ENCODE assay signal across 8 cellular contexts in genomic region chr15:43185161-43186002, GRCh38. TPM values are rescaled to one million over a fixed set of nuclear protein-coding genes. Genes with fewer than 3 reads are reported as not detected.
DNase-seq lines count a peak whose midpoint lies in the region; ATAC-seq and TF ChIP-seq lines count a peak whose summit lies in the region.

TSS of gene CCNDBP1 (plus strand) at chr15:43185403. CDS start at chr15:43185499, 96 bp downstream.

- ATAC-seq in HG02798 (IDR thresholded peaks at IDR 0.05; ENCODE audit: poor library complexity, unreplicated experiment) = peak; percentile 96

- peaks cover 0 to 45% of the 10 kb centered on the region in 2 donors for H3K4me1 ChIP-seq in right atrium auricular region
- H3K4me1 ChIP-seq in vagina = peaks cover 17% of the 10 kb centered on the region

- TF ChIP-seq POLR2A in GM15510 (IDR thresholded peaks at IDR 0.05; ENCODE audit: borderline replicate concordance, extremely low read depth, insufficient read length) (peak; percentile 93), vagina (IDR thresholded peaks at IDR 0.05) (peak in 1 of 2 donors; percentile 54)

- H3K36me3 ChIP-seq in right atrium auricular region (peaks cover 8% of the 10 kb centered on the region), vagina (peaks cover 0 to 20% of the 10 kb centered on the region in 2 donors)

- intact Hi-C loops in T-helper 2 cell treated with Interferon-gamma antibody and Interleukin-4, amounts not matched to agents 100 ng/mL and 5 ng/mL, for 36 hours (cut with micrococcal nuclease) = loop anchor here (1.0 to 5.0 kb wide), 5 partner anchors 53 to 1242 kb away; partner anchors contain the start of genes CTDSPL2, GANC, TMEM62 and TMEM87A
- intact Hi-C loops in vagina (cut with DNase I) = no loop called here

- peak within 1 kb of the TSS; percentile 79 for H3K27ac ChIP-seq in angular gyrus (ENCODE audit: low read depth, low read length)
- peak within 1 kb of the TSS; percentile 94 to 96 for H3K27ac ChIP-seq in right atrium auricular region
- peak within 1 kb of the TSS; percentile 84 for H3K27ac ChIP-seq in vagina

- peak within 1 kb of the TSS; percentile 84 to 89 for H3K4me3 ChIP-seq in right atrium auricular region
- H3K4me3 ChIP-seq in vagina = peak within 1 kb of the TSS; percentile 76 to 95

- peak; percentile 79 for DNase-seq in NCI-H146 treated with DMSO at 0.1 percent for 48 hours (lab: John Stamatoyannopoulos, UW; ENCODE audit: unreplicated experiment)
- peak; percentile 95 for DNase-seq in right atrium auricular region (ENCODE audit: low spot score)
- DNase-seq in pulmonary artery endothelial cell (ENCODE audit: low read depth, low spot score) = no peak
- no peak for DNase-seq in vagina (ENCODE audit: extremely low spot score in 2 of 2)

- H3K27me3 ChIP-seq in right atrium auricular region = no peaks in the 10 kb centered on the region
- H3K27me3 ChIP-seq in vagina = no peaks in the 10 kb centered on the region

- H3K9me3 ChIP-seq in right atrium auricular region (no peaks in the 10 kb centered on the region), vagina (no peaks in the 10 kb centered on the region)

- TF ChIP-seq CTCF in right atrium auricular region (IDR thresholded peaks at IDR 0.05) = peak; percentile 22 to 51
- TF ChIP-seq CTCF in vagina (IDR thresholded peaks at IDR 0.05) = peak in 1 of 3 experiments; percentile 16

RNA-seq across cellular contexts. Expression of gene CCNDBP1, which starts in this region (rescaled TPM):
- 66.2 and 67.8 TPM in 2 replicates for total RNA-seq in T-helper 2 cell treated with Interferon-gamma antibody and Interleukin-4, amounts not matched to agents 100 ng/mL and 5 ng/mL, for 36 hours
- total RNA-seq in right atrium auricular region (10 to 100 TPM; 50.9 to 60.1 TPM), pulmonary artery endothelial cell (72.9 and 74.8 TPM in 2 replicates), vagina (43.2 TPM)

Comparison
In these comparisons a context has a peak if more than half of its experiments do, and no peak if none do; other contexts are left out.
1. DNase-seq: peak in NCI-H146 treated with DMSO at 0.1 percent for 48 hours (single experiment) and right atrium auricular region (single experiment); none in pulmonary artery endothelial cell (single experiment) and vagina (0 of 2).
2. Peak in every context shown above with its lines, with median percentiles within 50 percentile points of each other: H3K27ac ChIP-seq.